ENCODE assay signal across 8 cellular contexts in the genomic region with DNA sequence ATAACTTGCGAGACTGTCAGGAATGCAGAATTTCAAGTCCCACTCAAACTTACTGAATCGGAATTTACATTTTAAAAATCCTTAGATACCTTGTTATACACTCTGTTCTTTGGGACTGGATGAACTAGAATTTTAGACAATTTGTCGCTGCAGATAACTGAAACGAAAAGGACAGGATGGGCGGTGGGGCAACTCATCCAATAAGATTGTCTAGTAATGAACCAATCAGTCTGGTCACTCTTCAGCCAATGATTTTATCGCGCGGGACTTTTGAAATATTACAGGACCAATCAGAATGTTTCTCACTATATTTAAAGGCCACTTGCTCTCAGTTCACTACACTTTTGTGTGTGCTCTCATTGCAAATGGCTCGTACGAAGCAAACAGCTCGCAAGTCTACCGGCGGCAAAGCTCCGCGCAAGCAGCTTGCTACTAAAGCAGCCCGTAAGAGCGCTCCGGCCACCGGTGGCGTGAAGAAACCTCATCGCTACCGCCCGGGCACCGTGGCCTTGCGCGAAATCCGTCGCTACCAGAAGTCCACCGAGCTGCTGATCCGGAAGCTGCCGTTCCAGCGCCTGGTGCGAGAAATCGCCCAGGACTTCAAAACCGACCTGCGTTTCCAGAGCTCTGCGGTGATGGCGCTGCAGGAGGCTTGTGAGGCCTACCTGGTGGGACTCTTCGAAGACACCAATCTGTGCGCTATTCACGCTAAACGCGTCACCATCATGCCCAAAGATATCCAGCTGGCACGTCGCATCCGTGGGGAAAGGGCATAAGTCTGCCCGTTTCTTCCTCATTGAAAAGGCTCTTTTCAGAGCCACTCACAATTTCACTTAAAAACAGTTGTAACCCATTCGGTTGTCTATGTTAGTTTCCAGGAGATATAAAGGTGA. TPM values are rescaled to one million over a fixed set of nuclear protein-coding genes. Genes with fewer than 3 reads are reported as not detected.
A peak's percentile ranks its signal among the peaks of the same experiment; 100 is the strongest.
DNase-seq lines count a peak whose midpoint lies in the region; ATAC-seq and TF ChIP-seq lines count a peak whose summit lies in the region.

No MANE protein-coding gene starts in this region.

- no peak overlapping the region for H2AFZ ChIP-seq in H9 (ENCODE audit: low read length)

- H2BK20ac ChIP-seq in H9 (ENCODE audit: low read depth, low read length, poor library complexity, severe bottlenecking): no peak overlapping the region

- DNase-seq in GM04504 (ENCODE audit: low read depth) (peak; percentile 86), H9 (no peak), NB4 (ENCODE audit: low read depth) (peak; percentile 98), caudate nucleus (lab: John Stamatoyannopoulos, UW) (peak in 46 of 61 donors; percentile 12 to 87 (median 49)), left colon (peak; percentile 77 to 88), NCI-H345 treated with DMSO at 0.1 percent for 48 hours (lab: John Stamatoyannopoulos, UW; ENCODE audit: unreplicated experiment) (no peak)
- DNase-seq in stimulated activated CD4-positive, alpha-beta T cell treated with anti-CD3 and anti-CD28 coated beads, Interleukin-4, amount 100 ng/mL, for 24 hours: peak; percentile 84

- TF ChIP-seq CTCF in H9 (conservative IDR thresholded peaks at IDR 0.05) (no peak), NB4 (IDR thresholded peaks at IDR 0.05; ENCODE audit: low read depth, low read length) (no peak), VCaP (conservative IDR thresholded peaks at IDR 0.05) (peak; percentile 23; the same call in 1 of the 2 replicates)

- intact Hi-C loops in left colon (cut with DNase I, micrococcal nuclease): no loop called here

- H3K27ac Mint-ChIP-seq in H9: peak overlapping the region in 2 of 3 experiments; percentile 58 to 97; a peak in 4 of 7 replicates

- no peak overlapping the region for H4K91ac ChIP-seq in H9 (ENCODE audit: insufficient read length, low read depth, low read length)

- H4K20me1 ChIP-seq in H9 (ENCODE audit: control insufficient read depth, insufficient read depth, insufficient read length): no peaks in the 10 kb centered on the region

- H2BK120ac ChIP-seq in H9 (ENCODE audit: low read depth, low read length, poor library complexity, severe bottlenecking): no peak overlapping the region

- no peak overlapping the region for H3K27ac ChIP-seq in H9 (ENCODE audit: insufficient read length, low read depth, low read length)
- H3K27ac ChIP-seq in VCaP: peak overlapping the region; percentile 56
- H3K27ac ChIP-seq in caudate nucleus (ENCODE audit: low read depth, low read length): peak overlapping the region; percentile 92

- no peak overlapping the region for H2BK15ac ChIP-seq in H9 (ENCODE audit: low read depth, low read length)

- H3K4me3 ChIP-seq in NB4 (ENCODE audit: low read depth, low read length): peak overlapping the region; percentile 64

- H3K79me1 ChIP-seq in H9 (ENCODE audit: insufficient read depth, low read depth, low read length, poor library complexity, severe bottlenecking): no peaks in the 10 kb centered on the region

- H3K14ac ChIP-seq in H9 (ENCODE audit: insufficient read depth, low read length): peak overlapping the region; percentile 87; the same call in 1 of the 2 replicates

- H3K56ac ChIP-seq in H9 (ENCODE audit: insufficient read length, low read depth, low read length): no peak overlapping the region

- no peaks in the 10 kb centered on the region for H3K9me3 ChIP-seq in H9 (ENCODE audit: control insufficient read depth, low read depth, low read length)

- H3K23ac ChIP-seq in H9 (ENCODE audit: insufficient read length, low read depth, low read length): no peak overlapping the region

- peaks cover 0 to 2% of the 10 kb centered on the region in 2 experiments; a peak in 2 of 5 replicates for H3K9me3 Mint-ChIP-seq in H9

- peak overlapping the region in 1 of 2 experiments; percentile 14; a peak in 1 of 5 replicates for H3K4me3 Mint-ChIP-seq in H9

- H3K4ac ChIP-seq in H9 (ENCODE audit: low read depth, low read length): no peak overlapping the region; the same call in 1 of the 2 replicates

- H3K4me1 Mint-ChIP-seq in H9: peaks cover 28 to 33% of the 10 kb centered on the region in 2 experiments

- peak overlapping the region; percentile 19 for H3K4me2 ChIP-seq in H9 (ENCODE audit: insufficient read depth, insufficient read length, low read length)

- no peaks in the 10 kb centered on the region for H3K27me3 Mint-ChIP-seq in H9 (ENCODE audit: low read depth)

- H3K4me1 ChIP-seq in H9 (ENCODE audit: insufficient read depth, low read length): no peaks in the 10 kb centered on the region; the same call in 1 of the 2 replicates

- H3K9ac ChIP-seq in H9 (ENCODE audit: extremely low read depth, insufficient read length, low read length): peak overlapping the region; percentile 23

- no peak overlapping the region for H2AK5ac ChIP-seq in H9 (ENCODE audit: insufficient read length, low read length)

- no peaks in the 10 kb centered on the region for H3K27me3 ChIP-seq in H9 (ENCODE audit: insufficient read depth, low read length)

- no CpG with 5 or more reads among the region's 48 CpGs for WGBS in H9 (ENCODE audit: extremely low coverage, insufficient read length, low lambda C conversion rate)

- H2BK12ac ChIP-seq in H9 (ENCODE audit: insufficient read length, low read depth, low read length): no peak overlapping the region

- no peak overlapping the region for H4K5ac ChIP-seq in H9 (ENCODE audit: insufficient read length, low read depth, low read length)

- peaks cover 8% of the 10 kb centered on the region for H3K23me2 ChIP-seq in H9 (ENCODE audit: insufficient read length, low read depth, low read length, poor library complexity, severe bottlenecking)

- no peak overlapping the region for H3T11ph ChIP-seq in H9 (ENCODE audit: low read length)

- TF ChIP-seq POLR2A in NB4 (IDR thresholded peaks at IDR 0.05; ENCODE audit: extremely low read depth, insufficient read length): peak; percentile 100

- H3K18ac ChIP-seq in H9 (ENCODE audit: insufficient read length, low read depth, low read length): peak overlapping the region; percentile 85

- no peak overlapping the region for H2BK5ac ChIP-seq in H9 (ENCODE audit: insufficient read length, low read length)

- H3K36me3 Mint-ChIP-seq in H9 (ENCODE audit: insufficient read depth in 1 of 3, low read depth in 3 of 3): peaks cover 0 to 8% (median 2%) of the 10 kb centered on the region in 3 experiments; a peak in 2 of 7 replicates

- peak; percentile 73 for ATAC-seq in left colon

- H3K79me2 ChIP-seq in H9 (ENCODE audit: insufficient read depth, low read length): no peaks in the 10 kb centered on the region

- no peak overlapping the region for H4K8ac ChIP-seq in H9 (replicated peaks; ENCODE audit: insufficient read length, low read depth, low read length)

RNA-seq across cellular contexts. Expression of a gene that starts 41.9 kb away (rescaled TPM):
- 0.29 and 0.98 TPM in 2 replicates for total RNA-seq in H9 (2021)
- total RNA-seq in left colon: 10 to 100 TPM in 1 of 2 donors, 1 to 10 TPM in 1; 8.2 to 12.0 TPM

Comparison
In these comparisons a context has a peak if more than half of its experiments do, and no peak if none do; other contexts are left out.
1. DNase-seq: peak in GM04504 (single experiment), NB4 (single experiment), caudate nucleus (46 of 61), left colon (2 of 2) and stimulated activated CD4-positive, alpha-beta T cell treated with anti-CD3 and anti-CD28 coated beads, Interleukin-4, amount 100 ng/mL, for 24 hours (single experiment); none in H9 (single experiment) and NCI-H345 treated with DMSO at 0.1 percent for 48 hours (single experiment).